Comparison of ENCODE assay signal across 21 cellular contexts in genomic region chr2:159194241-159194640, GRCh38.
DNase-seq lines count a peak whose midpoint lies in the region; ATAC-seq and TF ChIP-seq lines count a peak whose summit lies in the region.
"Had no signal": no experiment of that assay in that cellular context is flagged by ENCODE, and none has a peak within 500 bp of the region (broad histone marks: within the 10 kb centered on the region; RNA-seq: fewer than 3 reads in every experiment).

No MANE protein-coding gene starts in this region.

- H3K36me3 Mint-ChIP-seq in glutamatergic neuron (ENCODE audit: unreplicated experiment), result no peaks in the 10 kb centered on the region
- H3K36me3 Mint-ChIP-seq: CD8-positive, alpha-beta T cell had no signal

- H3K9me3 Mint-ChIP-seq in glutamatergic neuron (ENCODE audit: unreplicated experiment), result no peaks in the 10 kb centered on the region
- H3K9me3 Mint-ChIP-seq: CD8-positive, alpha-beta T cell had no signal

- no peak for TF ChIP-seq POLR2A in heart left ventricle (IDR thresholded peaks at IDR 0.05)

- peaks cover 2 to 58% (median 9%) of the 10 kb centered on the region in 12 donors for H3K4me1 ChIP-seq in heart left ventricle

- H3K4me3 ChIP-seq in heart left ventricle, result no peak overlapping the region
- H3K4me3 ChIP-seq: SK-N-MC had no signal

- no peaks in the 10 kb centered on the region for H3K27me3 Mint-ChIP-seq in glutamatergic neuron (ENCODE audit: unreplicated experiment)

- TF ChIP-seq CTCF in heart left ventricle (IDR thresholded peaks at IDR 0.05) (no peak), glutamatergic neuron (IDR thresholded peaks at IDR 0.05; ENCODE audit: partially characterized antibody, unreplicated experiment) (no peak)

- peak overlapping the region in 8 of 12 donors; percentile 5 to 74 (median 42) for H3K27ac ChIP-seq in heart left ventricle
- H3K27ac ChIP-seq: 22Rv1, KMS-11, SK-N-MC had no signal

- no peaks in the 10 kb centered on the region for H3K27me3 ChIP-seq in heart left ventricle

- H3K36me3 ChIP-seq in heart left ventricle, result peaks cover 0 to 87% (median 33%) of the 10 kb centered on the region in 9 donors

- ATAC-seq in heart left ventricle, result peak in 2 of 4 donors; percentile 44 to 45
- ATAC-seq in Right ventricle myocardium inferior, result no peak
- ATAC-seq: CD8-positive, alpha-beta T cell had no signal

- WGBS in heart left ventricle, 4 donors, result 75 to 88% (median 83%) methylated on average over 8 to 10 of the region's 10 CpGs

- DNase-seq in heart left ventricle, result peak in 1 of 5 donors; percentile 49
- no peak for DNase-seq in Right ventricle myocardium inferior (ENCODE audit: missing footprints)
- no peak for DNase-seq in glutamatergic neuron
- peak; percentile 44 for DNase-seq in midbrain (lab: John Stamatoyannopoulos, UW)
- no peak for DNase-seq in NCI-H187 (lab: John Stamatoyannopoulos, UW)
- DNase-seq in COLO668 (lab: John Stamatoyannopoulos, UW; ENCODE audit: unreplicated experiment), result no peak
- DNase-seq in iPS-NIHi7 (ENCODE audit: extremely low spot score), result no peak
- no peak for DNase-seq in NCI-H69 (lab: John Stamatoyannopoulos, UW)
- DNase-seq: Calu3; CD8-positive, alpha-beta T cell; DMS153; NCI-H1105; NCI-H146; NCI-H2081; NCI-H2171; NCI-H526; OCI-M1; SHP77 treated with DMSO at 0.1 percent for 48 hours had no signal

- no peaks in the 10 kb centered on the region for H3K9me3 ChIP-seq in heart left ventricle

- H3K4me1 Mint-ChIP-seq in glutamatergic neuron (ENCODE audit: low read depth, unreplicated experiment), result peaks cover 16% of the 10 kb centered on the region

- H3K27ac Mint-ChIP-seq in glutamatergic neuron (ENCODE audit: unreplicated experiment), result peak overlapping the region; percentile 23
- H3K27ac Mint-ChIP-seq: CD8-positive, alpha-beta T cell had no signal

- no peak overlapping the region for H3K4me3 Mint-ChIP-seq in glutamatergic neuron (ENCODE audit: unreplicated experiment)
- H3K4me3 Mint-ChIP-seq: CD8-positive, alpha-beta T cell had no signal

- intact Hi-C loops in heart left ventricle (cut with DNase I), result no loop called here
- intact Hi-C loops in Right ventricle myocardium inferior (cut with DNase I), result no loop called here
